In genomic region chr19:11261902-11262839, GRCh38 we compare ENCODE assay signal across 8 cellular contexts. TPM values are rescaled to one million over a fixed set of nuclear protein-coding genes. Genes with fewer than 3 reads are reported as not detected.
DNase-seq lines count a peak whose midpoint lies in the region; ATAC-seq and TF ChIP-seq lines count a peak whose summit lies in the region.

A gene with protein sequence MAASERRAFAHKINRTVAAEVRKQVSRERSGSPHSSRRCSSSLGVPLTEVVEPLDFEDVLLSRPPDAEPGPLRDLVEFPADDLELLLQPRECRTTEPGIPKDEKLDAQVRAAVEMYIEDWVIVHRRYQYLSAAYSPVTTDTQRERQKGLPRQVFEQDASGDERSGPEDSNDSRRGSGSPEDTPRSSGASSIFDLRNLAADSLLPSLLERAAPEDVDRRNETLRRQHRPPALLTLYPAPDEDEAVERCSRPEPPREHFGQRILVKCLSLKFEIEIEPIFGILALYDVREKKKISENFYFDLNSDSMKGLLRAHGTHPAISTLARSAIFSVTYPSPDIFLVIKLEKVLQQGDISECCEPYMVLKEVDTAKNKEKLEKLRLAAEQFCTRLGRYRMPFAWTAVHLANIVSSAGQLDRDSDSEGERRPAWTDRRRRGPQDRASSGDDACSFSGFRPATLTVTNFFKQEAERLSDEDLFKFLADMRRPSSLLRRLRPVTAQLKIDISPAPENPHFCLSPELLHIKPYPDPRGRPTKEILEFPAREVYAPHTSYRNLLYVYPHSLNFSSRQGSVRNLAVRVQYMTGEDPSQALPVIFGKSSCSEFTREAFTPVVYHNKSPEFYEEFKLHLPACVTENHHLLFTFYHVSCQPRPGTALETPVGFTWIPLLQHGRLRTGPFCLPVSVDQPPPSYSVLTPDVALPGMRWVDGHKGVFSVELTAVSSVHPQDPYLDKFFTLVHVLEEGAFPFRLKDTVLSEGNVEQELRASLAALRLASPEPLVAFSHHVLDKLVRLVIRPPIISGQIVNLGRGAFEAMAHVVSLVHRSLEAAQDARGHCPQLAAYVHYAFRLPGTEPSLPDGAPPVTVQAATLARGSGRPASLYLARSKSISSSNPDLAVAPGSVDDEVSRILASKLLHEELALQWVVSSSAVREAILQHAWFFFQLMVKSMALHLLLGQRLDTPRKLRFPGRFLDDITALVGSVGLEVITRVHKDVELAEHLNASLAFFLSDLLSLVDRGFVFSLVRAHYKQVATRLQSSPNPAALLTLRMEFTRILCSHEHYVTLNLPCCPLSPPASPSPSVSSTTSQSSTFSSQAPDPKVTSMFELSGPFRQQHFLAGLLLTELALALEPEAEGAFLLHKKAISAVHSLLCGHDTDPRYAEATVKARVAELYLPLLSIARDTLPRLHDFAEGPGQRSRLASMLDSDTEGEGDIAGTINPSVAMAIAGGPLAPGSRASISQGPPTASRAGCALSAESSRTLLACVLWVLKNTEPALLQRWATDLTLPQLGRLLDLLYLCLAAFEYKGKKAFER (N-terminal part only) (minus strand): TSS chr19:11262524. CDS start chr19:11262440, 84 bp downstream.

- H3K4me3 ChIP-seq in HUES64 (ENCODE audit: low read length) (peak within 1 kb of the TSS; percentile 83), prostate gland (peak within 1 kb of the TSS; percentile 93 to 97)

- H3K4me3 Mint-ChIP-seq in CD4-positive, alpha-beta T cell, result peak within 1 kb of the TSS; percentile 45
- peak within 1 kb of the TSS; percentile 77 for H3K4me3 Mint-ChIP-seq in activated naive CD4-positive, alpha-beta T cell treated with anti-CD3 and anti-CD28 coated beads, Interleukin-2, amount 50 U/mL, for 24 hours

- no peaks in the 10 kb centered on the region for H3K4me1 Mint-ChIP-seq in CD4-positive, alpha-beta T cell (ENCODE audit: low read depth)
- H3K4me1 Mint-ChIP-seq in activated naive CD4-positive, alpha-beta T cell treated with anti-CD3 and anti-CD28 coated beads, Interleukin-2, amount 50 U/mL, for 24 hours, result no peaks in the 10 kb centered on the region

- no peak for TF ChIP-seq POLR2A in prostate gland (IDR thresholded peaks at IDR 0.05)

- H3K4me1 ChIP-seq in HUES64 (ENCODE audit: insufficient read depth, low read length) (no peaks in the 10 kb centered on the region), prostate gland (replicated peaks) (no peaks in the 10 kb centered on the region)

- CTCF ChIA-PET in CD4-positive, alpha-beta T cell (lab: Charles Lee), result no interaction called here

- H3K36me3 ChIP-seq in HUES64 (ENCODE audit: insufficient read depth, low read length) (no peaks in the 10 kb centered on the region), prostate gland (no peaks in the 10 kb centered on the region)

- peaks cover 65% of the 10 kb centered on the region for H3K27me3 Mint-ChIP-seq in CD4-positive, alpha-beta T cell
- peaks cover 27% of the 10 kb centered on the region for H3K27me3 Mint-ChIP-seq in activated naive CD4-positive, alpha-beta T cell treated with anti-CD3 and anti-CD28 coated beads, Interleukin-2, amount 50 U/mL, for 24 hours

- DNase-seq in CD4-positive, alpha-beta T cell, result no peak
- DNase-seq in cardiac septum (ENCODE audit: low spot score) (no peak), prostate gland (ENCODE audit: low spot score) (no peak), MV-4-11 (lab: John Stamatoyannopoulos, UW) (no peak), dedifferentiated amniotic fluid mesenchymal stem cell (ENCODE audit: extremely low spot score) (no peak)

- H3K36me3 Mint-ChIP-seq in CD4-positive, alpha-beta T cell (ENCODE audit: low read depth), result no peaks in the 10 kb centered on the region
- no peaks in the 10 kb centered on the region for H3K36me3 Mint-ChIP-seq in activated naive CD4-positive, alpha-beta T cell treated with anti-CD3 and anti-CD28 coated beads, Interleukin-2, amount 50 U/mL, for 24 hours

- POLR2A ChIA-PET in CD4-positive, alpha-beta T cell (lab: Charles Lee), result no interaction called here

- no peak within 1 kb of the TSS for H3K27ac Mint-ChIP-seq in CD4-positive, alpha-beta T cell
- no peak within 1 kb of the TSS for H3K27ac Mint-ChIP-seq in activated naive CD4-positive, alpha-beta T cell treated with anti-CD3 and anti-CD28 coated beads, Interleukin-2, amount 50 U/mL, for 24 hours

- H3K27ac ChIP-seq in CD4-positive, alpha-beta T cell (ENCODE audit: low read depth, low read length), result no peak within 1 kb of the TSS
- H3K27ac ChIP-seq in HUES64 (ENCODE audit: low read depth, low read length) (peak within 1 kb of the TSS; percentile 30; the same call in 1 of the 2 replicates), prostate gland (peak within 1 kb of the TSS; percentile 79 to 86)

- H3K9me3 Mint-ChIP-seq in CD4-positive, alpha-beta T cell, result no peaks in the 10 kb centered on the region
- H3K9me3 Mint-ChIP-seq in activated naive CD4-positive, alpha-beta T cell treated with anti-CD3 and anti-CD28 coated beads, Interleukin-2, amount 50 U/mL, for 24 hours, result no peaks in the 10 kb centered on the region

- peaks cover 32% of the 10 kb centered on the region for H3K27me3 ChIP-seq in CD4-positive, alpha-beta T cell (ENCODE audit: control insufficient read depth, insufficient read depth, low read length)
- H3K27me3 ChIP-seq in HUES64 (ENCODE audit: insufficient read depth, low read length) (no peaks in the 10 kb centered on the region), prostate gland (replicated peaks; ENCODE audit: insufficient read depth) (no peaks in the 10 kb centered on the region)

- intact Hi-C loops in CD4-positive, alpha-beta T cell (cut with DNase I, micrococcal nuclease), result no loop called here
- intact Hi-C loops in cardiac septum (cut with DNase I) (no loop called here), prostate gland (cut with DNase I) (no loop called here)

- H3K9me3 ChIP-seq in CD4-positive, alpha-beta T cell (ENCODE audit: control insufficient read depth, low read length), result no peaks in the 10 kb centered on the region
- H3K9me3 ChIP-seq in HUES64 (ENCODE audit: insufficient read depth, low read depth, low read length), result no peaks in the 10 kb centered on the region
- no peaks in the 10 kb centered on the region for H3K9me3 ChIP-seq in prostate gland

- peak within 1 kb of the TSS; percentile 65 for H3K9ac ChIP-seq in HUES64 (ENCODE audit: low read depth, low read length)

- ATAC-seq in CD4-positive, alpha-beta T cell (ENCODE audit: poor library complexity), result peak; percentile 44
- ATAC-seq in HG03175 (IDR thresholded peaks at IDR 0.05; ENCODE audit: unreplicated experiment), result no peak

- WGBS in HUES64, result 2% methylated on average over 92 of the region's 92 CpGs
- 2% methylated on average over 59 of the region's 92 CpGs for WGBS in prostate gland

- no peak for TF ChIP-seq CTCF in CD4-positive, alpha-beta T cell (IDR thresholded peaks at IDR 0.05)
- peak in 2 of 4 experiments; percentile 53 to 55 for TF ChIP-seq CTCF in prostate gland (IDR thresholded peaks at IDR 0.05)

RNA-seq across cellular contexts. Expression of the gene that starts here (rescaled TPM):
- under 1 TPM; 0.14 to 0.38 TPM for total RNA-seq in CD4-positive, alpha-beta T cell
- 16.9 TPM for polyA plus RNA-seq in HUES64 (2013, experiment 1 of 2)
- 26.4 TPM for polyA plus RNA-seq in HUES64 (2013, experiment 2 of 2)
- 50.5 TPM for total RNA-seq in cardiac septum
- 10 to 100 TPM; 21.6 to 38.7 TPM for total RNA-seq in prostate gland

Comparison
In these comparisons a context has a peak if more than half of its experiments do, and no peak if none do; other contexts are left out.
1. RNA of the gene that starts here (total RNA-seq): 50.5 TPM in cardiac septum (single experiment) and 21.6 to 38.7 TPM in prostate gland; 0.14 to 0.38 TPM in CD4-positive, alpha-beta T cell; every median in the first group is over 10 times any median in the second.
2. Peak in ATAC-seq in CD4-positive, alpha-beta T cell; RNA of the gene not detected or under 1 TPM.